In the genomic region with DNA sequence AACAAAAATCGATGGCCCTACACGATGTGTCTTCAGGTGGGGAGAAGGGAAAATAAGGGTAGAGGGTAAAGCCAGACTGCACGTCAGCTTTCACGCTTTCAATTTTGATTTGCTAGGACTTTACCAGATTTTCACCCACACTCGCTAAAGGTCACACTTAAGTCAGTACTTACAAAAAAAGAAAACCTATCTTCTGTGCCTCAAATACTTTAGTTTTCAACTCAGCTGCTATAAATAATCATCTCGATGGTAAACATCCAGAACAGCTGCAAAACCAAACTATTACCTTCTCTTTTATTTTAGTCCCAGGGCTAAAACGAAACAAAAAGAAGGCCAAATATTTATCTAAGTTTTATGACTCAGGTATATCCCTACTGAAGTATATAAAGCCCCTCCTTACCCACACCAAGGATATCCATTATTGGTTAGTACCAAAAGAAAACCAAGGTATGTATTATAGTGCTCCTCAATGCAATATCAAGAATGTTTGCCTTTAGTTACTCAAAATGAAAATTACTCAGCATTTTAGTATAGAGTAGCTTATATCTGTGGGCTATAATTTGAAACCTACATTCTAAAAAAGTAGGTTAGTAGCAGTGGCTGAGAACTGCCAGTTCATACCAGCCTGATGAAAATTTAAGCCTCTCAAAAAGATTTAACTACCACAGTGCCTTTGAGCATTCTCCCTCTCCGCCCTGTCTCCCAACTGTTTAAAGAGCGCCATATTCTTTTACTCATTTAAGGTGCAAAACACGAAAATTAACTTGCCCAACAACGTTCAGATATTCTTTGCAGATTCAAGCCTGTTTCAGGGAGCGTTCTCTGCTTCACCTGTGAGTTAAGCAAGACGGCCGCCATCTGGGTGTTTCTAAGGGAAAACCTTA, we compare ENCODE assay signal across 8 cellular contexts. TPM values are rescaled to one million over a fixed set of nuclear protein-coding genes. Genes with fewer than 3 reads are reported as not detected.
DNase-seq lines count a peak whose midpoint lies in the region; ATAC-seq and TF ChIP-seq lines count a peak whose summit lies in the region.

No MANE protein-coding gene starts in this region.

- CTCF ChIA-PET in CD8-positive, alpha-beta memory T cell (lab: Charles Lee): interaction anchor here (0.9 kb wide), 1 partner anchor 9 kb away, joined by 3 read pairs; no protein-coding TSS in a partner anchor
- CTCF ChIA-PET in naive thymus-derived CD4-positive, alpha-beta T cell (lab: Charles Lee): no interaction called here

- peak in 1 of 5 donors; percentile 64 for DNase-seq in CD8-positive, alpha-beta memory T cell
- no peak for DNase-seq in Jurkat, Clone E6-1 (ENCODE audit: low read depth, low spot score)
- peak; percentile 14 for DNase-seq in choroid plexus epithelial cell (ENCODE audit: low read depth)
- DNase-seq in naive thymus-derived CD4-positive, alpha-beta T cell: peak in 1 of 9 donors; percentile 20
- no peak for DNase-seq in inferior parietal cortex (ENCODE audit: extremely low spot score)
- no peak for DNase-seq in NCI-H1105 (lab: John Stamatoyannopoulos, UW)

- POLR2A ChIA-PET in CD8-positive, alpha-beta memory T cell (lab: Charles Lee): interaction anchor here (0.6 to 2.2 kb wide), 4 partner anchors 12 to 245 kb away, joined by 3 to 15 read pairs (median 8); partner anchors contain the start of genes BCAS2, SIKE1 and TRIM33
- POLR2A ChIA-PET in naive thymus-derived CD4-positive, alpha-beta T cell (lab: Charles Lee): interaction anchor here (0.6 to 6.4 kb wide), 7 partner anchors 11 to 245 kb away, joined by 3 to 47 read pairs (median 4); partner anchors contain the start of genes BCAS2, NRAS, SIKE1 and TRIM33

- no peak for TF ChIP-seq CTCF in choroid plexus epithelial cell (conservative IDR thresholded peaks at IDR 0.05; ENCODE audit: low read depth, low read length)

- peaks cover 0 to 3% (median 0%) of the 10 kb centered on the region in 5 donors for H3K9me3 Mint-ChIP-seq in CD8-positive, alpha-beta memory T cell
- H3K9me3 Mint-ChIP-seq in naive thymus-derived CD4-positive, alpha-beta T cell: peaks cover 0 to 6% (median 0%) of the 10 kb centered on the region in 11 donors

- ATAC-seq in GM21360 (IDR thresholded peaks at IDR 0.05; ENCODE audit: unreplicated experiment) (peak; percentile 24), HG03139 (IDR thresholded peaks at IDR 0.05; ENCODE audit: unreplicated experiment) (no peak)
- no peak for ATAC-seq in naive thymus-derived CD4-positive, alpha-beta T cell

- H3K4me1 Mint-ChIP-seq in CD8-positive, alpha-beta memory T cell: peaks cover 66 to 77% (median 73%) of the 10 kb centered on the region in 3 donors
- H3K4me1 Mint-ChIP-seq in naive thymus-derived CD4-positive, alpha-beta T cell: peaks cover 45 to 74% (median 65%) of the 10 kb centered on the region in 7 donors

- peak overlapping the region; percentile 99 for H3K27ac ChIP-seq in CD8-positive, alpha-beta memory T cell (ENCODE audit: low read depth, low read length)
- H3K27ac ChIP-seq in naive thymus-derived CD4-positive, alpha-beta T cell (ENCODE audit: low read depth, low read length): peak overlapping the region; percentile 97

- no peaks in the 10 kb centered on the region for H3K36me3 ChIP-seq in CD8-positive, alpha-beta memory T cell (ENCODE audit: insufficient read depth, low read length)
- peaks cover 0 to 4% (median 0%) of the 10 kb centered on the region in 3 experiments for H3K36me3 ChIP-seq in naive thymus-derived CD4-positive, alpha-beta T cell (ENCODE audit: control insufficient read depth in 2 of 3, insufficient read depth in 3 of 3, low read length in 3 of 3)

- H3K27me3 ChIP-seq in CD8-positive, alpha-beta memory T cell (ENCODE audit: insufficient read depth, low read length, poor library complexity, severe bottlenecking): no peaks in the 10 kb centered on the region
- no peaks in the 10 kb centered on the region for H3K27me3 ChIP-seq in naive thymus-derived CD4-positive, alpha-beta T cell (ENCODE audit: control insufficient read depth in 2 of 2, insufficient read depth in 2 of 2, low read length in 2 of 2)

- peaks cover 0 to 26% (median 2%) of the 10 kb centered on the region in 3 donors for H3K36me3 Mint-ChIP-seq in CD8-positive, alpha-beta memory T cell
- peaks cover 3 to 24% (median 13%) of the 10 kb centered on the region in 5 donors for H3K36me3 Mint-ChIP-seq in naive thymus-derived CD4-positive, alpha-beta T cell

- H3K27me3 Mint-ChIP-seq in CD8-positive, alpha-beta memory T cell: no peaks in the 10 kb centered on the region
- H3K27me3 Mint-ChIP-seq in naive thymus-derived CD4-positive, alpha-beta T cell: no peaks in the 10 kb centered on the region

- H3K4me1 ChIP-seq in CD8-positive, alpha-beta memory T cell (ENCODE audit: insufficient read depth, low read length): peaks cover 59% of the 10 kb centered on the region
- peaks cover 58 to 62% of the 10 kb centered on the region in 2 donors for H3K4me1 ChIP-seq in naive thymus-derived CD4-positive, alpha-beta T cell (ENCODE audit: control insufficient read depth in 2 of 2, insufficient read depth in 2 of 2, low read length in 2 of 2)

- peak overlapping the region; percentile 99 to 100 (median 100) for H3K4me3 Mint-ChIP-seq in CD8-positive, alpha-beta memory T cell
- H3K4me3 Mint-ChIP-seq in naive thymus-derived CD4-positive, alpha-beta T cell: peak overlapping the region; percentile 95 to 100 (median 100)

- H3K9me3 ChIP-seq in CD8-positive, alpha-beta memory T cell (ENCODE audit: low read length): no peaks in the 10 kb centered on the region
- no peaks in the 10 kb centered on the region for H3K9me3 ChIP-seq in naive thymus-derived CD4-positive, alpha-beta T cell (ENCODE audit: control insufficient read depth in 2 of 3, low read length in 3 of 3)

- H3K27ac Mint-ChIP-seq in CD8-positive, alpha-beta memory T cell: peak overlapping the region; percentile 83 to 100 (median 100)
- peak overlapping the region; percentile 97 to 100 (median 100) for H3K27ac Mint-ChIP-seq in naive thymus-derived CD4-positive, alpha-beta T cell

- peak overlapping the region; percentile 92 for H3K4me3 ChIP-seq in CD8-positive, alpha-beta memory T cell (ENCODE audit: low read length)
- H3K4me3 ChIP-seq in Jurkat, Clone E6-1 (ENCODE audit: low read length): peak overlapping the region; percentile 99
- peak overlapping the region; percentile 100 for H3K4me3 ChIP-seq in choroid plexus epithelial cell (ENCODE audit: low read depth, low read length)
- peak overlapping the region; percentile 100 for H3K4me3 ChIP-seq in naive thymus-derived CD4-positive, alpha-beta T cell (ENCODE audit: low read length)

- intact Hi-C loops in naive thymus-derived CD4-positive, alpha-beta T cell (cut with micrococcal nuclease): loop anchor here (2.0 to 10.0 kb wide), 8 partner anchors 15 to 1799 kb away; partner anchors contain the start of genes HIPK1 (in 1 of the 2), RSBN1 (in 1 of the 2), SLC16A1 (in 1 of the 2) and VANGL1 (in 1 of the 2)

RNA-seq across cellular contexts. Expression of gene CSDE1, which starts 1.5 kb away (rescaled TPM):
- 100 to 1,000 TPM; 481 to 513 TPM for total RNA-seq in CD8-positive, alpha-beta memory T cell
- 357 TPM for polyA plus RNA-seq in CD8-positive, alpha-beta memory T cell
- polyA plus RNA-seq in Jurkat, Clone E6-1 (2012; ENCODE audit: insufficient read depth, insufficient read length): 397 TPM
- 100 to 1,000 TPM; 378 to 638 (median 561) TPM for total RNA-seq in naive thymus-derived CD4-positive, alpha-beta T cell
- 100 to 1,000 TPM; 354 to 409 TPM for polyA plus RNA-seq in naive thymus-derived CD4-positive, alpha-beta T cell

RNA-seq across cellular contexts. Expression of gene SIKE1, which starts 24.2 kb away (rescaled TPM):
- 10 to 100 TPM; 66.0 to 70.3 TPM for total RNA-seq in CD8-positive, alpha-beta memory T cell
- polyA plus RNA-seq in CD8-positive, alpha-beta memory T cell: 29.7 TPM
- polyA plus RNA-seq in Jurkat, Clone E6-1 (2012; ENCODE audit: insufficient read depth, insufficient read length): 69.8 TPM
- total RNA-seq in naive thymus-derived CD4-positive, alpha-beta T cell: 10 to 100 TPM; 43.4 to 69.4 (median 61.2) TPM
- polyA plus RNA-seq in naive thymus-derived CD4-positive, alpha-beta T cell: 10 to 100 TPM; 32.7 to 50.7 TPM

RNA-seq across cellular contexts. Expression of gene NRAS, which starts 39.7 kb away (rescaled TPM):
- 10 to 100 TPM; 77.6 to 78.2 TPM for total RNA-seq in CD8-positive, alpha-beta memory T cell
- polyA plus RNA-seq in CD8-positive, alpha-beta memory T cell: 27.1 TPM
- polyA plus RNA-seq in Jurkat, Clone E6-1 (2012; ENCODE audit: insufficient read depth, insufficient read length): 28.4 TPM
- 10 to 100 TPM; 22.3 to 56.0 (median 25.0) TPM for total RNA-seq in naive thymus-derived CD4-positive, alpha-beta T cell
- polyA plus RNA-seq in naive thymus-derived CD4-positive, alpha-beta T cell: 10 to 100 TPM; 15.7 to 23.4 TPM
